Comparison of ENCODE assay signal across 9 cellular contexts in genomic region chr6:27865952-27866369, GRCh38. TPM values are rescaled to one million over a fixed set of nuclear protein-coding genes. Genes with fewer than 3 reads are reported as not detected.
A peak's percentile ranks its signal among the peaks of the same experiment; 100 is the strongest.
DNase-seq lines count a peak whose midpoint lies in the region; ATAC-seq and TF ChIP-seq lines count a peak whose summit lies in the region.
"Had no signal": no experiment of that assay in that cellular context is flagged by ENCODE, and none has a peak within 500 bp of the region (broad histone marks: within the 10 kb centered on the region; RNA-seq: fewer than 3 reads in every experiment).

No MANE protein-coding gene starts in this region.

- H3K36me3 ChIP-seq in MM.1S (replicated peaks; ENCODE audit: insufficient read depth, low read length): no peaks in the 10 kb centered on the region
- H3K36me3 ChIP-seq in smooth muscle cell (ENCODE audit: low read depth): no peaks in the 10 kb centered on the region

- H3K4me1 Mint-ChIP-seq in activated T-cell treated with anti-CD3 and anti-CD28 coated beads, Interleukin-2, amount 50 U/mL, for 72 hours (ENCODE audit: low read depth): peaks cover 73% of the 10 kb centered on the region

- H3K9me2 ChIP-seq in MM.1S (replicated peaks; ENCODE audit: insufficient read depth, low read length): no peaks in the 10 kb centered on the region

- no peaks in the 10 kb centered on the region for H3K9me3 Mint-ChIP-seq in activated T-cell treated with anti-CD3 and anti-CD28 coated beads, Interleukin-2, amount 50 U/mL, for 72 hours

- H3K27me3 Mint-ChIP-seq in activated T-cell treated with anti-CD3 and anti-CD28 coated beads, Interleukin-2, amount 50 U/mL, for 72 hours (ENCODE audit: low read depth): no peaks in the 10 kb centered on the region

- H3K9ac ChIP-seq in MM.1S (ENCODE audit: low read length) (peak overlapping the region; percentile 65), smooth muscle cell (ENCODE audit: low read depth) (no peak overlapping the region)

- H3K27me3 ChIP-seq in MM.1S (replicated peaks; ENCODE audit: insufficient read depth, low read length) (no peaks in the 10 kb centered on the region), right cardiac atrium (ENCODE audit: control insufficient read depth, insufficient read depth) (no peaks in the 10 kb centered on the region), smooth muscle cell (ENCODE audit: low read depth) (no peaks in the 10 kb centered on the region)

- H3K27ac ChIP-seq in MM.1S (ENCODE audit: low read length) (peak overlapping the region; percentile 84), right cardiac atrium (ENCODE audit: low read length) (no peak overlapping the region), smooth muscle cell (ENCODE audit: low read depth) (no peak overlapping the region)

- H2AFZ ChIP-seq in MM.1S (ENCODE audit: low read length): peak overlapping the region; percentile 55
- H2AFZ ChIP-seq in smooth muscle cell (ENCODE audit: low read depth): peak overlapping the region; percentile 56

- 0 out of 2 replicates have a peak, but pooled peaks cover 3% of the 10 kb centered on the region for H3K4me1 ChIP-seq in MM.1S (ENCODE audit: low read length)
- peaks cover 8% of the 10 kb centered on the region for H3K4me1 ChIP-seq in right cardiac atrium (ENCODE audit: control insufficient read depth, insufficient read depth, low read length)
- H3K4me1 ChIP-seq in smooth muscle cell (ENCODE audit: low read depth): peaks cover 15% of the 10 kb centered on the region

- intact Hi-C loops in Right ventricle myocardium superior (cut with DNase I): no loop called here
- intact Hi-C loops in Right ventricle myocardium inferior (cut with DNase I): loop anchor here (5.0 kb wide), 2 partner anchors 36 to 44 kb away; a partner anchor contains a TSS
- intact Hi-C loops in right cardiac atrium (cut with DNase I): no loop called here

- peaks cover 0 to 6% of the 10 kb centered on the region in 2 donors for H3K36me3 Mint-ChIP-seq in activated T-cell treated with anti-CD3 and anti-CD28 coated beads, Interleukin-2, amount 50 U/mL, for 72 hours (ENCODE audit: insufficient read depth in 2 of 2)

- TF ChIP-seq CTCF in MM.1S (IDR thresholded peaks at IDR 0.05; ENCODE audit: low read length) (no peak), smooth muscle cell (IDR thresholded peaks at IDR 0.05; ENCODE audit: borderline replicate concordance, insufficient read depth, poor library complexity, severe bottlenecking) (no peak)

- DNase-seq in Right ventricle myocardium superior (no peak), Right ventricle myocardium inferior (ENCODE audit: missing footprints) (no peak), MM.1S (peak; percentile 55), right cardiac atrium (peak in 1 of 3 donors; percentile 48), smooth muscle cell (lab: John Stamatoyannopoulos, UW; ENCODE audit: unreplicated experiment) (no peak), epidermal melanocyte (ENCODE audit: insufficient read length, low spot score) (no peak), kidney glomerular epithelial cell (lab: John Stamatoyannopoulos, UW) (no peak)
- DNase-seq in activated T-cell treated with anti-CD3 and anti-CD28 coated beads, Interleukin-2, amount 50 U/mL, for 72 hours: peak; percentile 79 to 80

- H4K20me1 ChIP-seq in MM.1S (ENCODE audit: insufficient read depth, low read length): no peaks in the 10 kb centered on the region
- H4K20me1 ChIP-seq in smooth muscle cell (ENCODE audit: low read depth): no peaks in the 10 kb centered on the region

- peak overlapping the region; percentile 99 for H3K27ac Mint-ChIP-seq in activated T-cell treated with anti-CD3 and anti-CD28 coated beads, Interleukin-2, amount 50 U/mL, for 72 hours

- peak overlapping the region; percentile 85 to 99 for H3K4me3 Mint-ChIP-seq in activated T-cell treated with anti-CD3 and anti-CD28 coated beads, Interleukin-2, amount 50 U/mL, for 72 hours

- H3K4me3 ChIP-seq in MM.1S (ENCODE audit: low read length) (peak overlapping the region; percentile 57), right cardiac atrium (ENCODE audit: low read length) (peak overlapping the region; percentile 81), smooth muscle cell (peak overlapping the region; percentile 81)

- H3K79me2 ChIP-seq in MM.1S (ENCODE audit: low read length) (no peaks in the 10 kb centered on the region), smooth muscle cell (ENCODE audit: low read depth) (no peaks in the 10 kb centered on the region)

- H3K4me2 ChIP-seq in MM.1S (ENCODE audit: low read depth, low read length) (peak overlapping the region; percentile 65), smooth muscle cell (peak overlapping the region; percentile 90)

- ATAC-seq in Right ventricle myocardium superior (ENCODE audit: poor library complexity): peak; percentile 4
- no peak for ATAC-seq in Right ventricle myocardium inferior
- peak; percentile 38 to 48 for ATAC-seq in activated T-cell treated with anti-CD3 and anti-CD28 coated beads, Interleukin-2, amount 50 U/mL, for 72 hours (replicated peaks in 1 of 2)
- ATAC-seq in right cardiac atrium: no peak

- under 1% methylated on average over 17 of the region's 17 CpGs for WGBS in right cardiac atrium
- WGBS in smooth muscle cell (ENCODE audit: low lambda C conversion rate): under 1% methylated on average over 17 of the region's 17 CpGs

- H3K9me3 ChIP-seq in MM.1S (replicated peaks; ENCODE audit: insufficient read depth, low read length) (no peaks in the 10 kb centered on the region), right cardiac atrium (ENCODE audit: control insufficient read depth, low read length) (no peaks in the 10 kb centered on the region), smooth muscle cell (replicated peaks; ENCODE audit: low read depth) (no peaks in the 10 kb centered on the region)

- H3F3A ChIP-seq in MM.1S (ENCODE audit: insufficient read depth, low read length) (peaks cover 35% of the 10 kb centered on the region), smooth muscle cell (ENCODE audit: low read depth) (peaks cover 8% of the 10 kb centered on the region)

RNA-seq across cellular contexts. Expression of gene OR2B2, which starts 46.2 kb away (rescaled TPM):
- total RNA-seq in Right ventricle myocardium superior (not detected), Right ventricle myocardium inferior (not detected), right cardiac atrium (not detected), smooth muscle cell (not detected in 2 replicates)
- total RNA-seq in activated T-cell treated with anti-CD3 and anti-CD28 coated beads, Interleukin-2, amount 50 U/mL, for 72 hours: not detected
- polyA plus RNA-seq in right cardiac atrium (not detected), smooth muscle cell (not detected in 2 replicates)
- total RNA-seq: glomerular endothelial cell had no signal

Comparison
In these comparisons a context has a peak if more than half of its experiments do, and no peak if none do; other contexts are left out.
1. ATAC-seq: peak in Right ventricle myocardium superior (single experiment) and activated T-cell treated with anti-CD3 and anti-CD28 coated beads, Interleukin-2, amount 50 U/mL, for 72 hours (2 of 2); none in Right ventricle myocardium inferior (single experiment) and right cardiac atrium (0 of 2).
2. DNase-seq: peak in MM.1S (single experiment) and activated T-cell treated with anti-CD3 and anti-CD28 coated beads, Interleukin-2, amount 50 U/mL, for 72 hours (2 of 2); none in Right ventricle myocardium superior (single experiment), Right ventricle myocardium inferior (single experiment), smooth muscle cell (single experiment), epidermal melanocyte (single experiment) and kidney glomerular epithelial cell (single experiment).
3. Peak in every context shown above with its lines, with median percentiles within 50 percentile points of each other: H3K4me3 ChIP-seq.